In the genomic region with DNA sequence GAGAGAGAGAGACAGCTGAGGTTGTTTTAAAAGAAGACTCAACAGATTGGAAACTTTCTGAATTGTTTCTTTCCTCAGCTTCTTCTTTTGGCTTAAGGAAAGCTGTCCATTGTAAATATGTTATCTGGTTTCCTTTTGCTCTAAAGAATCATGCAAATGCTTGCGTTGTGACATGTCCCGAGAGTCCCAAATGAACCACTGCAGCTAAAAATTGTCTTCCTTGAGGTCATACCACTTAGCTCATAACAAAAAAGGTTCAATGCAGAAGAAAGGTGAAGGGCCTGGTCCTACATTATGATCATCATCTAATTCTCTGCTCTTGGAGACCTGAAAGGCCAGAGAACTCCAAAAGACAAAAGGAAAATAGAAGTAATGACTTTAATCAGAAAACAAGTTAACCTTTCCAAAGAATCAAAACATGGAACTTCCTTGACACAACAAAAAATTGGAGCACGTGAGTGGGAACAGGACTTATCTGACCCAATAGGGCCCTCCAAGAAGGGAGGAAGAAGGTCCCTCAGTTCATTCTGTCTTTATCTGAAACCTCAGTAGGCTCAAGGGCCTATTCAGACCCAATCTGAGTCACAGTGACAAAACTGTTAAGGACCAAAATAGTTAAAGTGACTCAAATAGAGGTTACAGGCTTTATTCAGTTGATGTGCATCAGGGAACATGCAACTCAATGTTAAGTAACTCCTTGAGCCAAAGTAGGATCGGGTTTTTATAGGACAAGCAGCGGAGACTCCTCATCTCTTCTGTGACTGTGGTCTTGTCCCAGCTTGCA, we compare ENCODE assay signal across 19 cellular contexts. TPM values are rescaled to one million over a fixed set of nuclear protein-coding genes. Genes with fewer than 3 reads are reported as not detected.
A peak's percentile ranks its signal among the peaks of the same experiment; 100 is the strongest.
DNase-seq lines count a peak whose midpoint lies in the region; ATAC-seq lines count a peak whose summit lies in the region.
"Had no signal": no experiment of that assay in that cellular context is flagged by ENCODE, and none has a peak within 500 bp of the region (broad histone marks: within the 10 kb centered on the region; RNA-seq: fewer than 3 reads in every experiment).

No MANE protein-coding gene starts in this region.

- peaks cover 47% of the 10 kb centered on the region for H3K4me1 Mint-ChIP-seq in activated naive CD8-positive, alpha-beta T cell treated with anti-CD3 and anti-CD28 coated beads, Interleukin-2, amount 50 U/mL, for 24 hours
- H3K4me1 Mint-ChIP-seq in activated naive CD8-positive, alpha-beta T cell treated with anti-CD3 and anti-CD28 coated beads for 36 hours = peaks cover 40% of the 10 kb centered on the region

- H3K9me3 Mint-ChIP-seq in activated naive CD8-positive, alpha-beta T cell treated with anti-CD3 and anti-CD28 coated beads, Interleukin-2, amount 50 U/mL, for 24 hours = no peaks in the 10 kb centered on the region
- no peaks in the 10 kb centered on the region for H3K9me3 Mint-ChIP-seq in activated naive CD8-positive, alpha-beta T cell treated with anti-CD3 and anti-CD28 coated beads for 36 hours
- H3K9me3 Mint-ChIP-seq: brain had no signal

- no peaks in the 10 kb centered on the region for H3K36me3 Mint-ChIP-seq in activated naive CD8-positive, alpha-beta T cell treated with anti-CD3 and anti-CD28 coated beads, Interleukin-2, amount 50 U/mL, for 24 hours (ENCODE audit: low read depth)
- peaks cover 1% of the 10 kb centered on the region for H3K36me3 Mint-ChIP-seq in activated naive CD8-positive, alpha-beta T cell treated with anti-CD3 and anti-CD28 coated beads for 36 hours
- H3K36me3 Mint-ChIP-seq: brain had no signal

- ATAC-seq in activated naive CD8-positive, alpha-beta T cell treated with anti-CD3 and anti-CD28 coated beads, Interleukin-2, amount 50 U/mL, for 24 hours = peak; percentile 65
- ATAC-seq in GM21786 (IDR thresholded peaks at IDR 0.05; ENCODE audit: unreplicated experiment) (peak; percentile 57), HG03354 (IDR thresholded peaks at IDR 0.05; ENCODE audit: poor library complexity, severe bottlenecking, unreplicated experiment) (peak; percentile 56), HG02981 (IDR thresholded peaks at IDR 0.05; ENCODE audit: unreplicated experiment) (no peak)
- peak; percentile 43 for ATAC-seq in stimulated activated naive CD8-positive, alpha-beta T cell treated with anti-CD3 and anti-CD28 coated beads, Interleukin-15, Interleukin-2, amounts not matched to agents 100 U/mL and 50 U/mL, for 24 hours
- ATAC-seq: left lobe of liver had no signal

- no peaks in the 10 kb centered on the region for H3K27me3 Mint-ChIP-seq in activated naive CD8-positive, alpha-beta T cell treated with anti-CD3 and anti-CD28 coated beads, Interleukin-2, amount 50 U/mL, for 24 hours
- no peaks in the 10 kb centered on the region for H3K27me3 Mint-ChIP-seq in activated naive CD8-positive, alpha-beta T cell treated with anti-CD3 and anti-CD28 coated beads for 36 hours

- DNase-seq in activated naive CD8-positive, alpha-beta T cell treated with anti-CD3 and anti-CD28 coated beads, Interleukin-2, amount 50 U/mL, for 24 hours = no peak
- DNase-seq in activated naive CD8-positive, alpha-beta T cell treated with anti-CD3 and anti-CD28 coated beads for 36 hours = no peak
- no peak for DNase-seq in stimulated activated naive CD8-positive, alpha-beta T cell treated with anti-CD3 and anti-CD28 coated beads, Interleukin-15, Interleukin-2, amounts not matched to agents 100 U/mL and 50 U/mL, for 24 hours
- no peak for DNase-seq in NCI-H345 treated with DMSO at 0.1 percent for 48 hours (lab: John Stamatoyannopoulos, UW; ENCODE audit: unreplicated experiment)
- no peak for DNase-seq in NCI-H510A (lab: John Stamatoyannopoulos, UW)
- DNase-seq: ACHN, COR-L47, GF-D8, GOT3, Karpas-422, NCI-H1436 treated with DMSO at 0.1 percent for 48 hours, NCI-H446 treated with DMSO at 0.1 percent for 48 hours, thyroid gland had no signal

- H3K4me3 Mint-ChIP-seq in activated naive CD8-positive, alpha-beta T cell treated with anti-CD3 and anti-CD28 coated beads, Interleukin-2, amount 50 U/mL, for 24 hours = no peak overlapping the region
- H3K4me3 Mint-ChIP-seq in activated naive CD8-positive, alpha-beta T cell treated with anti-CD3 and anti-CD28 coated beads for 36 hours = no peak overlapping the region
- H3K4me3 Mint-ChIP-seq: brain had no signal

- no peak overlapping the region for H3K27ac Mint-ChIP-seq in activated naive CD8-positive, alpha-beta T cell treated with anti-CD3 and anti-CD28 coated beads, Interleukin-2, amount 50 U/mL, for 24 hours
- no peak overlapping the region for H3K27ac Mint-ChIP-seq in activated naive CD8-positive, alpha-beta T cell treated with anti-CD3 and anti-CD28 coated beads for 36 hours
- H3K27ac Mint-ChIP-seq: brain had no signal

RNA-seq across cellular contexts. Expression of gene VSIG1, which starts 14.7 kb away (rescaled TPM):
- total RNA-seq in activated naive CD8-positive, alpha-beta T cell treated with anti-CD3 and anti-CD28 coated beads for 36 hours = 1 to 10 TPM in 1 of 2 experiments, under 1 TPM in 1; 0.56 to 1.0 TPM
- total RNA-seq: left lobe of liver had no signal

RNA-seq across cellular contexts. Expression of gene TEX13B, which starts 48.0 kb away (rescaled TPM):
- not detected for total RNA-seq in activated naive CD8-positive, alpha-beta T cell treated with anti-CD3 and anti-CD28 coated beads for 36 hours
- total RNA-seq: left lobe of liver, prostate gland, thyroid gland had no signal
